In the genomic region with DNA sequence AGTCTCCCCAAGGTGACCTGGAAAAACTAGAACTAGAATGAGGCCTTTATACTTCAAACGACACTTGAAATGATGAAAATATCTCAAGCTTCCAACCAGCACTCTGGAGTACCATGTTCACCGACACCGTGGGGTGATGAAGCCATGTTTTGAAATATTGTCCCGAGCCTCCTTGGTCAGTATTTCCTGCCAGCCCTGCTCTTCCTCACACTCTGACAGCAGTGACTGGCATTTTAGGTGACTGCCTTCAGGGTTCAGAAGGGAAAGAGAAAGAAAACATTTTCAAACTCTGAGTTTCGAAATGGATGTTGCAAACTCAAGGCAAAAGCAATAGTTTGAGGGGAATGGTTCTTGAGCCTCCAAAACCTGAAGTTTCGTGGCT, we compare ENCODE assay signal across 29 cellular contexts. TPM values are rescaled to one million over a fixed set of nuclear protein-coding genes. Genes with fewer than 3 reads are reported as not detected.
"Had no signal": no experiment of that assay in that cellular context is flagged by ENCODE, and none has a peak within 500 bp of the region (broad histone marks: within the 10 kb centered on the region; RNA-seq: fewer than 3 reads in every experiment).

No MANE protein-coding gene starts in this region.

- H3K27me3 ChIP-seq: breast epithelium, pancreas, right atrium auricular region, vagina had no signal

- H3K9me3 ChIP-seq: pancreas, vagina had no signal

- ATAC-seq: activated naive CD4-positive, alpha-beta T cell treated with anti-CD3 and anti-CD28 coated beads, Interleukin-2, amount 50 U/mL, for 72 hours; activated T-cell treated with anti-CD3 and anti-CD28 coated beads, Interleukin-2, amount 50 U/mL, for 72 hours; heart right ventricle; lower lobe of right lung; mucosa of descending colon; natural killer cell treated with Interleukin-12 subunit alpha and Interleukin-12 subunit beta and Interleukin-15 and Interleukin-18, amount 100 ng/mL, for 72 hours; pancreas; stimulated activated memory B cell treated with anti-CD40 and anti-IgM and Interleukin-4, amounts not matched to agents 10 μg/mL and 1 μg/mL and 100 μg/mL, for 72 hours; stimulated activated naive CD8-positive, alpha-beta T cell treated with anti-CD3 and anti-CD28 coated beads, Interleukin-15, amount 100 ng/mL, for 72 hours had no signal

- H3K4me2 ChIP-seq: smooth muscle cell had no signal

- H3K4me3 ChIP-seq: esophagus squamous epithelium, heart right ventricle, lower lobe of right lung, mucosa of descending colon, pancreas, right atrium auricular region, smooth muscle cell, vagina had no signal

- DNase-seq: activated CD4-positive, alpha-beta T cell treated with anti-CD3 and anti-CD28 coated beads for 4 hours; activated CD4-positive, alpha-beta T cell treated with anti-CD3 and anti-CD28 coated beads, Interleukin-2, amount 50 U/mL, for 4 hours; activated naive CD4-positive, alpha-beta T cell; activated T-cell treated with anti-CD3 and anti-CD28 coated beads for 4 hours; activated T-cell treated with anti-CD3 and anti-CD28 coated beads, Interleukin-2, amount 50 U/mL, for 72 hours; dermis blood vessel endothelial cell; effector CD4-positive, alpha-beta T cell; esophagus squamous epithelium; heart right ventricle; lower lobe of right lung; mucosa of descending colon; pancreas; stimulated activated CD4-positive, alpha-beta T cell treated with anti-CD3 and anti-CD28 coated beads, Interleukin-1b, Interleukin-23, amount 100 ng/mL, for 48 hours; stimulated activated CD4-positive, alpha-beta T cell treated with anti-CD3 and anti-CD28 coated beads, Interleukin-4, amount 100 ng/mL, for 4 hours; stimulated activated CD8-positive, alpha-beta memory T cell treated with anti-CD3 and anti-CD28 coated beads, Interleukin-4, amount 100 ng/mL, for 48 hours; stimulated activated naive CD8-positive, alpha-beta T cell treated with anti-CD3 and anti-CD28 coated beads, Interleukin-15, amount 100 ng/mL, for 72 hours; substantia nigra had no signal

- H3K27ac ChIP-seq: breast epithelium, epithelial cell of prostate, esophagus squamous epithelium, heart right ventricle, lower lobe of right lung, pancreas, right atrium auricular region, vagina, VCaP had no signal

- H3K36me3 ChIP-seq: breast epithelium, esophagus squamous epithelium, heart right ventricle, lower lobe of right lung, pancreas, right atrium auricular region, vagina had no signal

- H3K4me1 ChIP-seq: breast epithelium, heart right ventricle, lower lobe of right lung, pancreas, right atrium auricular region, vagina had no signal

RNA-seq across cellular contexts. Expression of gene IRX6, which starts 39.3 kb away (rescaled TPM):
- total RNA-seq: activated naive CD4-positive, alpha-beta T cell treated with anti-CD3 and anti-CD28 coated beads, Interleukin-2, amount 50 U/mL, for 72 hours; activated T-cell treated with anti-CD3 and anti-CD28 coated beads, Interleukin-2, amount 50 U/mL, for 72 hours; dermis blood vessel endothelial cell; glomerular endothelial cell; left lobe of liver; natural killer cell treated with Interleukin-12 subunit alpha and Interleukin-12 subunit beta and Interleukin-15 and Interleukin-18, amount 100 ng/mL, for 72 hours; pulmonary artery endothelial cell; smooth muscle cell had no signal
- polyA plus RNA-seq: smooth muscle cell had no signal
